ENCODE assay signal across 1 cellular context in the genomic region with DNA sequence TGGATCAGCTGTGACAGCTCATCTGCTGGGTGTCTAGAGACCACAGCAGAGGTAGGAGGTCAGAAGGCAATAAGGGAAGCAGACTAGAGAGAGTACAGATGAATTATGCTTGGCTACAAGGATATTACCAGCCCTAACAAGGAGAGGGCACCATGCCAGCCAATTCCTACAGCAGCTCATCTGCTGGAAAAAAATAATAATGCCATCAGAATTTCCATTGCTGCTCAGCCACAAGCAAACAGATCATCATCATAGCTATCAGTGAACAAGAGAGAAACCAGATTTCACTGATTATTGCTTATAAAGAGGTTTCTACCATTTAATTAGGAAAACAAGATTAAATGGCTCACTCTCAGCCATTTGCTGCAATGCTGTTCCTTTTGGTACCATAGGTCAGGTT.
TF ChIP-seq lines count a peak whose summit lies in the region.

No MANE protein-coding gene starts in this region.

TF ChIP-seq in SK-N-SH, 30 proteins besides CTCF, POLR2A, EP300 and RAD21 (continued from another document):
- TF ChIP-seq, protein P1, sequence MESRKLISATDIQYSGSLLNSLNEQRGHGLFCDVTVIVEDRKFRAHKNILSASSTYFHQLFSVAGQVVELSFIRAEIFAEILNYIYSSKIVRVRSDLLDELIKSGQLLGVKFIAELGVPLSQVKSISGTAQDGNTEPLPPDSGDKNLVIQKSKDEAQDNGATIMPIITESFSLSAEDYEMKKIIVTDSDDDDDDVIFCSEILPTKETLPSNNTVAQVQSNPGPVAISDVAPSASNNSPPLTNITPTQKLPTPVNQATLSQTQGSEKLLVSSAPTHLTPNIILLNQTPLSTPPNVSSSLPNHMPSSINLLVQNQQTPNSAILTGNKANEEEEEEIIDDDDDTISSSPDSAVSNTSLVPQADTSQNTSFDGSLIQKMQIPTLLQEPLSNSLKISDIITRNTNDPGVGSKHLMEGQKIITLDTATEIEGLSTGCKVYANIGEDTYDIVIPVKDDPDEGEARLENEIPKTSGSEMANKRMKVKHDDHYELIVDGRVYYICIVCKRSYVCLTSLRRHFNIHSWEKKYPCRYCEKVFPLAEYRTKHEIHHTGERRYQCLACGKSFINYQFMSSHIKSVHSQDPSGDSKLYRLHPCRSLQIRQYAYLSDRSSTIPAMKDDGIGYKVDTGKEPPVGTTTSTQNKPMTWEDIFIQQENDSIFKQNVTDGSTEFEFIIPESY (IDR thresholded peaks at IDR 0.05; ENCODE audit: borderline replicate concordance, low read depth) = no peak
- TF ChIP-seq TEAD4 (IDR thresholded peaks at IDR 0.05; ENCODE audit: borderline replicate concordance, insufficient read depth) (no peak), RXRA (IDR thresholded peaks at IDR 0.05; ENCODE audit: borderline replicate concordance, low read depth) (no peak)
